ENCODE assay signal across 1 cellular context in genomic region chr17:63679214-63679613, GRCh38.
TF ChIP-seq lines count a peak whose summit lies in the region.

No MANE protein-coding gene starts in this region.

TF ChIP-seq in H1, 55 proteins besides CTCF, POLR2A, EP300 and RAD21 (continued from another document):
- TF ChIP-seq EGR1 (IDR thresholded peaks at IDR 0.05; ENCODE audit: borderline replicate concordance, low read depth, low read length) (no peak), BCL11A (IDR thresholded peaks at IDR 0.05; ENCODE audit: low read depth in 2 of 2, low read length in 2 of 2) (no peak), USF2 (IDR thresholded peaks at IDR 0.05; ENCODE audit: low read length) (no peak), KDM4A (IDR thresholded peaks at IDR 0.05; ENCODE audit: low read depth, low read length, severe bottlenecking) (no peak), KDM5A (IDR thresholded peaks at IDR 0.05; ENCODE audit: low read length) (no peak), GABPA (IDR thresholded peaks at IDR 0.05; ENCODE audit: borderline replicate concordance, insufficient read depth, low read length) (no peak), SIRT6 (IDR thresholded peaks at IDR 0.05; ENCODE audit: low read length) (no peak), CEBPB (IDR thresholded peaks at IDR 0.05; ENCODE audit: low read depth, low read length) (no peak), FOSL1 (IDR thresholded peaks at IDR 0.05; ENCODE audit: insufficient read depth, low read depth, low read length) (no peak), HDAC6 (IDR thresholded peaks at IDR 0.05; ENCODE audit: low read depth, low read length) (no peak), CREB1 (IDR thresholded peaks at IDR 0.05) (no peak), SAP30 (IDR thresholded peaks at IDR 0.05; ENCODE audit: insufficient read depth, insufficient replicate concordance, low read length) (no peak), TCF12 (IDR thresholded peaks at IDR 0.05; ENCODE audit: low read depth, low read length) (no peak)
- TF ChIP-seq, protein P1, sequence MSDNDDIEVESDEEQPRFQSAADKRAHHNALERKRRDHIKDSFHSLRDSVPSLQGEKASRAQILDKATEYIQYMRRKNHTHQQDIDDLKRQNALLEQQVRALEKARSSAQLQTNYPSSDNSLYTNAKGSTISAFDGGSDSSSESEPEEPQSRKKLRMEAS (IDR thresholded peaks at IDR 0.05), result no peak
